In the genomic region with DNA sequence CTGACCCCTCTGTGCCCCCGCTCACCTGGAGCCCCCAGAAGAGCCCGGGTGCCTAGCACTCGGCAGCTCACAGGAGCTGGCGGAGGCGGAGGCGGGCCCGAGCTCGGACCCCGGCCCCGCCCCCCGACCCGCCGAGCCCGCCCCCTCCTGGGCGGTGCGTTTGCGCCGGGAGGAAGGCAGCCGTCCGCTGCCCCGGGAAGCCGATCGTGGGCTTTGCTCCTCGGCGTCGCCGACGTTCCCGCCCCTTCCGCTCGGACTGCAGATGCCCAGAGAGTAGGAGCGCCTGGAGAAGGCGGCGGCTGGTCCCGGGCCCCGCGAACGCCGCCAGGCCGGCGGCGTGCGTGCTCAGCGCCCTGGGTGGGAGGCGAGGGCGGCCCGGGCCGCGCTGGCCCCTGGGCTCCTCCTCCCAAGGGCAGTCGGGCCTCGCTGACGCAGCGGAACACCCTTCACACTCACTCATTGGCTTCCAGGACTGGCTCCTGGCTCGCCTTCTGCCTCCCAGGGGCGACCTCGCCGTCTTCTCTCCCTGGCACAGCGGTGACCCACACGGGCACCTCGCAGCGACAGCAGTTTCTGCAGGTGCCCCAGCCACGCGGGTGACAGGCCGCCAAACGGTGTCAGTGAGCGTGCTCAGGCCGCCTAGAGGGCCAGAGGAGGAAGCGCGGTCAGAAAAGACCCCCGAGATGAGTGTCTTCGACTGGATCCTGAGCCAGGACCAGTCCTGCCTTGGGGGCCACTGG, we compare ENCODE assay signal across 8 cellular contexts. TPM values are rescaled to one million over a fixed set of nuclear protein-coding genes. Genes with fewer than 3 reads are reported as not detected.
A peak's percentile ranks its signal among the peaks of the same experiment; 100 is the strongest.
DNase-seq lines count a peak whose midpoint lies in the region; ATAC-seq and TF ChIP-seq lines count a peak whose summit lies in the region.

A gene (minus strand): TSS at position 74 of the 740 bp plus-strand sequence. CDS start 415 bp downstream, outside the sequence.

- CTCF ChIA-PET in OCI-LY7 (lab: Charles Lee; ENCODE audit: unreplicated experiment) = interaction anchor here (0.6 kb wide), 1 partner anchor 39 kb away, joined by 3 read pairs; no protein-coding TSS in a partner anchor

- H3K36me3 Mint-ChIP-seq in CD4-positive, CD25-positive, alpha-beta regulatory T cell = peaks cover 13% of the 10 kb centered on the region

- peak within 1 kb of the TSS; percentile 85 to 93 (median 88) for H3K27ac Mint-ChIP-seq in CD4-positive, CD25-positive, alpha-beta regulatory T cell

- H3K36me3 ChIP-seq in CD4-positive, CD25-positive, alpha-beta regulatory T cell (ENCODE audit: control insufficient read depth, insufficient read depth, low read length) = peaks cover 28% of the 10 kb centered on the region
- H3K36me3 ChIP-seq in OCI-LY7 (ENCODE audit: insufficient read depth, low read length) = peaks cover 12% of the 10 kb centered on the region; the same call in 1 of the 2 replicates
- H3K36me3 ChIP-seq in mucosa of descending colon (ENCODE audit: low read depth) = no peaks in the 10 kb centered on the region

- H3K4me2 ChIP-seq in OCI-LY7 (ENCODE audit: low read length) = peak within 1 kb of the TSS; percentile 80

- H3K4me3 ChIP-seq in CD4-positive, CD25-positive, alpha-beta regulatory T cell (ENCODE audit: low read depth, low read length) = peak within 1 kb of the TSS; percentile 76
- H3K4me3 ChIP-seq in OCI-LY7 (ENCODE audit: low read depth, low read length, poor library complexity, severe bottlenecking) (peak within 1 kb of the TSS; percentile 72), epithelial cell of esophagus (ENCODE audit: low read length) (peak within 1 kb of the TSS; percentile 83), mucosa of descending colon (peak within 1 kb of the TSS; percentile 29)

- BruUV-seq in OCI-LY7 (replicated peaks; lab: Mats Ljungman, UMichigan) = no TSS peak

- intact Hi-C loops in OCI-LY7 (cut with micrococcal nuclease; ENCODE audit: unreplicated experiment) = no loop called here
- intact Hi-C loops in mucosa of descending colon (cut with DNase I, micrococcal nuclease) = no loop called here

- peak within 1 kb of the TSS; percentile 63 for H2AFZ ChIP-seq in OCI-LY7 (ENCODE audit: low read length)

- TF ChIP-seq CTCF in OCI-LY7 (conservative IDR thresholded peaks at IDR 0.05; ENCODE audit: low read length) (no peak; the same call in 1 of the 2 replicates), epithelial cell of esophagus (IDR thresholded peaks at IDR 0.05; ENCODE audit: insufficient read depth, low read depth, low read length, missing control alignments) (peak; percentile 31), mucosa of descending colon (IDR thresholded peaks at IDR 0.05) (no peak)

- H3K9me3 ChIP-seq in CD4-positive, CD25-positive, alpha-beta regulatory T cell (ENCODE audit: control insufficient read depth in 2 of 2, low read length in 2 of 2) = no peaks in the 10 kb centered on the region
- H3K9me3 ChIP-seq in OCI-LY7 (ENCODE audit: low read length) (no peaks in the 10 kb centered on the region), mucosa of descending colon (no peaks in the 10 kb centered on the region)

- H3K27me3 ChIP-seq in CD4-positive, CD25-positive, alpha-beta regulatory T cell (ENCODE audit: control insufficient read depth, insufficient read depth, low read length) = no peaks in the 10 kb centered on the region

- no peaks in the 10 kb centered on the region for H4K20me1 ChIP-seq in OCI-LY7 (ENCODE audit: insufficient read depth, low read length)

- peaks cover 45% of the 10 kb centered on the region for H3K4me1 ChIP-seq in CD4-positive, CD25-positive, alpha-beta regulatory T cell (ENCODE audit: control insufficient read depth, insufficient read depth, low read length, poor library complexity, severe bottlenecking)
- peaks cover 9% of the 10 kb centered on the region for H3K4me1 ChIP-seq in OCI-LY7 (ENCODE audit: insufficient read depth, low read length, poor library complexity, severe bottlenecking)
- peaks cover 8% of the 10 kb centered on the region for H3K4me1 ChIP-seq in mucosa of descending colon (ENCODE audit: low read depth)

- peak; percentile 79 to 83 (median 82) for DNase-seq in CD4-positive, CD25-positive, alpha-beta regulatory T cell
- DNase-seq in OCI-LY7 (ENCODE audit: low spot score) = peak; percentile 85
- DNase-seq in activated T-cell treated with anti-CD3 and anti-CD28 coated beads for 4 hours = peak; percentile 76
- peak; percentile 86 for DNase-seq in epithelial cell of esophagus (ENCODE audit: low read depth)
- DNase-seq in mucosa of descending colon = peak; percentile 90 to 93 (median 93)
- DNase-seq in stimulated activated CD8-positive, alpha-beta memory T cell treated with anti-CD3 and anti-CD28 coated beads, Interleukin-2, amount 100 ng/mL, for 48 hours (ENCODE audit: low read depth in 2 of 2) = peak; percentile 81 to 82

- H3K27me3 Mint-ChIP-seq in CD4-positive, CD25-positive, alpha-beta regulatory T cell = peaks cover 5% of the 10 kb centered on the region

- H3K9me2 ChIP-seq in OCI-LY7 (ENCODE audit: insufficient read depth, low read length) = no peaks in the 10 kb centered on the region

- POLR2A ChIA-PET in OCI-LY7 (lab: Charles Lee) = interaction anchor here (0.6 to 1.0 kb wide), 3 partner anchors 9 to 271 kb away, joined by 3 to 7 read pairs (median 3); a partner anchor contains a TSS

- peak within 1 kb of the TSS; percentile 87 for H3K27ac ChIP-seq in CD4-positive, CD25-positive, alpha-beta regulatory T cell (ENCODE audit: insufficient read depth, low read length, poor library complexity, severe bottlenecking)
- H3K27ac ChIP-seq in OCI-LY7 (ENCODE audit: low read depth, low read length, poor library complexity, severe bottlenecking) = peak within 1 kb of the TSS; percentile 9

- H3K4me3 Mint-ChIP-seq in CD4-positive, CD25-positive, alpha-beta regulatory T cell = peak within 1 kb of the TSS; percentile 94 to 98 (median 95)

- H3K4me1 Mint-ChIP-seq in CD4-positive, CD25-positive, alpha-beta regulatory T cell = peaks cover 3 to 38% (median 20%) of the 10 kb centered on the region in 4 donors

- H3K79me2 ChIP-seq in OCI-LY7 (ENCODE audit: insufficient read depth, low read depth, low read length) = no peaks in the 10 kb centered on the region

- ATAC-seq in CD4-positive, CD25-positive, alpha-beta regulatory T cell (ENCODE audit: low read depth in 2 of 2) = peak; percentile 88
- ATAC-seq in GM19351 (IDR thresholded peaks at IDR 0.05; ENCODE audit: unreplicated experiment) = peak; percentile 70
- ATAC-seq in HG03571 (IDR thresholded peaks at IDR 0.05; ENCODE audit: unreplicated experiment) = peak; percentile 71
- peak; percentile 96 for ATAC-seq in mucosa of descending colon

- no peaks in the 10 kb centered on the region for H3K9me3 Mint-ChIP-seq in CD4-positive, CD25-positive, alpha-beta regulatory T cell

RNA-seq across cellular contexts. Expression of the gene that starts here (rescaled TPM):
- 113 TPM for total RNA-seq in CD4-positive, CD25-positive, alpha-beta regulatory T cell
- 100 to 1,000 TPM; 148 to 174 (median 153) TPM for polyA plus RNA-seq in CD4-positive, CD25-positive, alpha-beta regulatory T cell
- total RNA-seq in OCI-LY7 (2014; rRNA removed; shearing (Covaris generic)) = 8.9 and 15.3 TPM in 2 replicates
- 23.1 and 27.6 TPM in 2 replicates for total RNA-seq in OCI-LY7 (2022)
- total RNA-seq in mucosa of descending colon = 10 to 100 TPM in 2 of 3 donors, 1 to 10 TPM in 1; 5.5 to 21.6 (median 16.4) TPM

Comparison
In these comparisons a context has a peak if more than half of its experiments do, and no peak if none do; other contexts are left out.
1. Peak in every context shown above with its lines: DNase-seq, ATAC-seq, H3K4me3 ChIP-seq and H3K27ac ChIP-seq.
2. H3K4me3 ChIP-seq: peak in every context shown above with its lines; median percentile 83 in epithelial cell of esophagus; 76 in CD4-positive, CD25-positive, alpha-beta regulatory T cell; 72 in OCI-LY7; 29 in mucosa of descending colon.